Comparison of ENCODE assay signal across 10 cellular contexts in genomic region chr18:48003426-48004349, GRCh38.
DNase-seq lines count a peak whose midpoint lies in the region; TF ChIP-seq lines count a peak whose summit lies in the region.
"Had no signal": no experiment of that assay in that cellular context is flagged by ENCODE, and none has a peak within 500 bp of the region (broad histone marks: within the 10 kb centered on the region; RNA-seq: fewer than 3 reads in every experiment).

No MANE protein-coding gene starts in this region.

- peaks cover 0 to 19% (median 0%) of the 10 kb centered on the region in 11 experiments; a peak in 5 of 22 replicates for H3K9me3 ChIP-seq in BLaER1 treated with 17β-estradiol and CSF1 and Interleukin-3, amounts not matched to agents 10 nM and 100 nM (replicated peaks in 1 of 11)
- H3K9me3 ChIP-seq in breast epithelium (no peaks in the 10 kb centered on the region), A673 (ENCODE audit: low read depth, low read length, poor library complexity, severe bottlenecking) (no peaks in the 10 kb centered on the region)

- peak overlapping the region; percentile 49 to 92 (median 78) for H3K4me2 ChIP-seq in BLaER1 treated with 17β-estradiol and CSF1 and Interleukin-3, amounts not matched to agents 10 nM and 100 nM

- peak overlapping the region; percentile 12 to 90 (median 65); a peak in 21 of 22 replicates for H3K27ac ChIP-seq in BLaER1 treated with 17β-estradiol and CSF1 and Interleukin-3, amounts not matched to agents 10 nM and 100 nM
- H3K27ac ChIP-seq in breast epithelium, result peak overlapping the region; percentile 64 to 73
- H3K27ac ChIP-seq in A673 (ENCODE audit: low read depth, low read length, poor library complexity, severe bottlenecking), result no peak overlapping the region

- no peaks in the 10 kb centered on the region for H4K20me1 ChIP-seq in BLaER1 treated with 17β-estradiol and CSF1 and Interleukin-3, amounts not matched to agents 10 nM and 100 nM

- no peak for TF ChIP-seq POLR2A in NB4 (IDR thresholded peaks at IDR 0.05; ENCODE audit: extremely low read depth, insufficient read length)
- TF ChIP-seq POLR2A in breast epithelium (IDR thresholded peaks at IDR 0.05), result no peak

- H3K27me3 ChIP-seq in BLaER1 treated with 17β-estradiol and CSF1 and Interleukin-3, amounts not matched to agents 10 nM and 100 nM, result peaks cover 0 to 13% (median 9%) of the 10 kb centered on the region in 11 experiments; a peak in 13 of 22 replicates
- H3K27me3 ChIP-seq in breast epithelium (no peaks in the 10 kb centered on the region), A673 (replicated peaks; ENCODE audit: insufficient read depth, low read depth, low read length, poor library complexity) (no peaks in the 10 kb centered on the region)

- no peak overlapping the region for H3K4me3 ChIP-seq in BLaER1 treated with 17β-estradiol and CSF1 and Interleukin-3, amounts not matched to agents 10 nM and 100 nM
- no peak overlapping the region for H3K4me3 ChIP-seq in NB4 (ENCODE audit: low read depth, low read length)
- no peak overlapping the region for H3K4me3 ChIP-seq in breast epithelium
- no peak overlapping the region for H3K4me3 ChIP-seq in A673 (ENCODE audit: low read depth, low read length, poor library complexity, severe bottlenecking)

- intact Hi-C loops in breast epithelium (cut with DNase I; ENCODE audit: low total_unique reads), result no loop called here
- intact Hi-C loops in A673 (cut with micrococcal nuclease; ENCODE audit: unreplicated experiment), result no loop called here

- CTCF ChIA-PET in A673 (lab: Charles Lee), result no interaction called here

- BruUV-seq in A673 (replicated peaks; lab: Mats Ljungman, UMichigan), result no TSS peak

- DNase-seq in NB4 (ENCODE audit: low read depth) (peak; percentile 57), breast epithelium (ENCODE audit: low spot score in 2 of 2) (no peak), mucosa of gallbladder (ENCODE audit: low spot score) (peak; percentile 25), A673 (ENCODE audit: low spot score) (no peak), epidermal melanocyte (ENCODE audit: insufficient read length, low spot score) (no peak), NCI-H2081 treated with DMSO at 0.1 percent for 48 hours (lab: John Stamatoyannopoulos, UW) (no peak)
- no peak for DNase-seq in activated CD4-positive, CD25-positive, alpha-beta regulatory T cell (lab: John Stamatoyannopoulos, UW)
- DNase-seq: activated naive CD4-positive, alpha-beta T cell treated with anti-CD3 and anti-CD28 coated beads for 36 hours; T-cell had no signal

- POLR2A ChIA-PET in A673 (lab: Charles Lee; ENCODE audit: low non-redundant PET), result no interaction called here

- TF ChIP-seq CTCF in NB4 (IDR thresholded peaks at IDR 0.05; ENCODE audit: low read depth, low read length), result no peak
- TF ChIP-seq CTCF in breast epithelium (IDR thresholded peaks at IDR 0.05), result no peak
- TF ChIP-seq CTCF in A673 (conservative IDR thresholded peaks at IDR 0.05; ENCODE audit: low read depth, low read length), result no peak

- H3K36me3 ChIP-seq in BLaER1 treated with 17β-estradiol and CSF1 and Interleukin-3, amounts not matched to agents 10 nM and 100 nM, result no peaks in the 10 kb centered on the region
- no peaks in the 10 kb centered on the region for H3K36me3 ChIP-seq in breast epithelium
- H3K36me3 ChIP-seq in A673 (ENCODE audit: insufficient read depth, low read length, poor library complexity, severe bottlenecking), result no peaks in the 10 kb centered on the region

- H3K9ac ChIP-seq in BLaER1 treated with 17β-estradiol and CSF1 and Interleukin-3, amounts not matched to agents 10 nM and 100 nM, result peak overlapping the region in 9 of 11 experiments; percentile 2 to 74 (median 60); a peak in 14 of 22 replicates

- peaks cover 47 to 81% (median 72%) of the 10 kb centered on the region in 10 experiments for H3K4me1 ChIP-seq in BLaER1 treated with 17β-estradiol and CSF1 and Interleukin-3, amounts not matched to agents 10 nM and 100 nM
- peaks cover 0 to 1% of the 10 kb centered on the region in 2 donors for H3K4me1 ChIP-seq in breast epithelium
- H3K4me1 ChIP-seq in A673 (ENCODE audit: insufficient read depth, low read length, poor library complexity, severe bottlenecking), result no peaks in the 10 kb centered on the region

Comparison
In these comparisons a context has a peak if more than half of its experiments do, and no peak if none do; other contexts are left out.
1. DNase-seq: peak in NB4 (single experiment) and mucosa of gallbladder (single experiment); none in breast epithelium (0 of 2), A673 (single experiment), epidermal melanocyte (single experiment), NCI-H2081 treated with DMSO at 0.1 percent for 48 hours (single experiment) and activated CD4-positive, CD25-positive, alpha-beta regulatory T cell (0 of 4).